Comparison of ENCODE assay signal across 1 cellular context in genomic region chr2:176421291-176422050, GRCh38.
TF ChIP-seq lines count a peak whose summit lies in the region.

No MANE protein-coding gene starts in this region.

TF ChIP-seq in GM23338, 12 proteins besides CTCF, POLR2A, EP300 and RAD21:
- TF ChIP-seq ZNF462 (CRISPR knock-in tag; IDR thresholded peaks at IDR 0.05): no peak
- TF ChIP-seq POLR2AphosphoS5 (IDR thresholded peaks at IDR 0.05; ENCODE audit: low read depth): no peak
- TF ChIP-seq ZNF331 (CRISPR knock-in tag; IDR thresholded peaks at IDR 0.05; ENCODE audit: low read depth): no peak
- TF ChIP-seq, protein P1, sequence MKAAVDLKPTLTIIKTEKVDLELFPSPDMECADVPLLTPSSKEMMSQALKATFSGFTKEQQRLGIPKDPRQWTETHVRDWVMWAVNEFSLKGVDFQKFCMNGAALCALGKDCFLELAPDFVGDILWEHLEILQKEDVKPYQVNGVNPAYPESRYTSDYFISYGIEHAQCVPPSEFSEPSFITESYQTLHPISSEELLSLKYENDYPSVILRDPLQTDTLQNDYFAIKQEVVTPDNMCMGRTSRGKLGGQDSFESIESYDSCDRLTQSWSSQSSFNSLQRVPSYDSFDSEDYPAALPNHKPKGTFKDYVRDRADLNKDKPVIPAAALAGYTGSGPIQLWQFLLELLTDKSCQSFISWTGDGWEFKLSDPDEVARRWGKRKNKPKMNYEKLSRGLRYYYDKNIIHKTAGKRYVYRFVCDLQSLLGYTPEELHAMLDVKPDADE (IDR thresholded peaks at IDR 0.05): no peak
- TF ChIP-seq EZH2 (IDR thresholded peaks at IDR 0.05; ENCODE audit: low read depth, unreplicated experiment): no peak
- TF ChIP-seq CREB1 (CRISPR knock-in tag; IDR thresholded peaks at IDR 0.05; ENCODE audit: low read depth): no peak
